In the genomic region with DNA sequence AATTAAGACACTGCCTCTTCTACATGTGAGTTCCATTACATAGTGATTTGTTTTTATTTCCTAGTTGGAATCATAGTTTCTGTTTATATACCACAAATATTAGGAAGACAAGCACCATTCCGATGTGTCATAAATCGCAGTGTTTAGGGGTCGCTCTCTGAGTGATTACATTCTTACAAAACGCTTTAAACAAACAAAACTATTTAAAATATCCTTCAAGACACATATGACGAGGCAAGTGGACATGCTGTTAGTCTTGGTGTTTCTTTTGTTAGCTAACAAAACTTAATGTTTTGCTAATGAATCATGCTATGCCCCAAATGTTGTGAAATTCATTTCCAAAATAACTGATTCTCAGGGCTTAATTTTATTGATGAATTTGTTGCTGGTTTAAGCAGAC, we compare ENCODE assay signal across 31 cellular contexts.
A peak's percentile ranks its signal among the peaks of the same experiment; 100 is the strongest.
DNase-seq lines count a peak whose midpoint lies in the region; ATAC-seq, FAIRE-seq and TF ChIP-seq lines count a peak whose summit lies in the region.
"Had no signal": no experiment of that assay in that cellular context is flagged by ENCODE, and none has a peak within 500 bp of the region (broad histone marks: within the 10 kb centered on the region; RNA-seq: fewer than 3 reads in every experiment).

No MANE protein-coding gene starts in this region.

- H3K36me3 Mint-ChIP-seq in activated CD8-positive, alpha-beta T cell treated with anti-CD3 and anti-CD28 coated beads for 36 hours (ENCODE audit: low read depth), result no peaks in the 10 kb centered on the region
- H3K36me3 Mint-ChIP-seq: activated CD4-positive, alpha-beta memory T cell treated with anti-CD3 and anti-CD28 coated beads for 36 hours; IgD-negative memory B cell had no signal

- TF ChIP-seq CTCF in bronchial epithelial cell (IDR thresholded peaks at IDR 0.05; ENCODE audit: insufficient read depth, low read length, severe bottlenecking) (no peak), foreskin keratinocyte (conservative IDR thresholded peaks at IDR 0.05) (no peak), GM10266 (IDR thresholded peaks at IDR 0.05; ENCODE audit: control insufficient read depth, insufficient read depth, low read depth, missing control alignments) (no peak)
- no peak for TF ChIP-seq CTCF in activated CD8-positive, alpha-beta T cell treated with anti-CD3 and anti-CD28 coated beads for 36 hours (IDR thresholded peaks at IDR 0.05)

- H3K27ac ChIP-seq in foreskin keratinocyte, result no peak overlapping the region
- no peak overlapping the region for H3K27ac ChIP-seq in small intestine (ENCODE audit: low read depth in 1 of 2, low read length in 1 of 2)
- no peak overlapping the region for H3K27ac ChIP-seq in right cardiac atrium (ENCODE audit: low read length)
- H3K27ac ChIP-seq: BLaER1, neutrophil, skin epidermis had no signal

- 53 to 70% (median 61%) methylated on average over 5 of the region's 5 CpGs for WGBS in small intestine, 3 donors
- 70% methylated on average over 5 of the region's 5 CpGs for WGBS in right cardiac atrium

- H3K9me3 ChIP-seq in small intestine (ENCODE audit: control insufficient read depth, low read depth), result no peaks in the 10 kb centered on the region
- H3K9me3 ChIP-seq in right cardiac atrium (ENCODE audit: control insufficient read depth, low read length), result no peaks in the 10 kb centered on the region
- H3K9me3 ChIP-seq: BLaER1, HAP-1, neutrophil had no signal

- H3K36me3 ChIP-seq in bronchial epithelial cell (ENCODE audit: control insufficient read depth, insufficient read depth, low read length) (no peaks in the 10 kb centered on the region), small intestine (ENCODE audit: control insufficient read depth in 2 of 2, insufficient read depth in 2 of 2, low read length in 2 of 2) (no peaks in the 10 kb centered on the region)
- H3K36me3 ChIP-seq: BLaER1, HAP-1, neutrophil had no signal

- H3K4me3 ChIP-seq in bronchial epithelial cell (ENCODE audit: low read depth, low read length), result no peak overlapping the region
- no peak overlapping the region for H3K4me3 ChIP-seq in small intestine (ENCODE audit: low read depth in 1 of 2, low read length in 2 of 2)
- H3K4me3 ChIP-seq in right cardiac atrium (ENCODE audit: low read length), result no peak overlapping the region
- H3K4me3 ChIP-seq: BLaER1, HAP-1, skin epidermis had no signal

- H3K27ac Mint-ChIP-seq in activated CD8-positive, alpha-beta T cell treated with anti-CD3 and anti-CD28 coated beads for 36 hours, result no peak overlapping the region
- H3K27ac Mint-ChIP-seq: activated CD4-positive, alpha-beta memory T cell treated with anti-CD3 and anti-CD28 coated beads for 36 hours; activated T-helper 17 cell treated with anti-CD3 and anti-CD28 coated beads, Interleukin-2, amount 50 U/mL, for 72 hours; IgD-negative memory B cell; T-helper 17 cell had no signal

- no peaks in the 10 kb centered on the region for H3K4me1 Mint-ChIP-seq in activated CD8-positive, alpha-beta T cell treated with anti-CD3 and anti-CD28 coated beads for 36 hours (ENCODE audit: low read depth)
- H3K4me1 Mint-ChIP-seq: activated T-helper 17 cell treated with anti-CD3 and anti-CD28 coated beads, Interleukin-2, amount 50 U/mL, for 72 hours; central memory CD8-positive, alpha-beta T cell; T-helper 17 cell had no signal

- CTCF ChIA-PET in activated CD8-positive, alpha-beta T cell treated with anti-CD3 and anti-CD28 coated beads for 36 hours (lab: Charles Lee), result no interaction called here

- H3K9me3 Mint-ChIP-seq in activated CD8-positive, alpha-beta T cell treated with anti-CD3 and anti-CD28 coated beads for 36 hours, result no peaks in the 10 kb centered on the region
- H3K9me3 Mint-ChIP-seq: activated CD4-positive, alpha-beta memory T cell treated with anti-CD3 and anti-CD28 coated beads for 36 hours had no signal

- H3K4me1 ChIP-seq in foreskin keratinocyte, result no peaks in the 10 kb centered on the region
- no peaks in the 10 kb centered on the region for H3K4me1 ChIP-seq in small intestine (ENCODE audit: control insufficient read depth in 2 of 2, insufficient read depth in 1 of 2, low read depth in 1 of 2, low read length in 1 of 2)
- H3K4me1 ChIP-seq in right cardiac atrium (ENCODE audit: control insufficient read depth, insufficient read depth, low read length), result no peaks in the 10 kb centered on the region
- H3K4me1 ChIP-seq: HAP-1 had no signal

- H3K27me3 ChIP-seq in bronchial epithelial cell (ENCODE audit: control insufficient read depth, insufficient read depth, low read length) (no peaks in the 10 kb centered on the region), foreskin keratinocyte (no peaks in the 10 kb centered on the region), small intestine (ENCODE audit: control insufficient read depth in 2 of 2, insufficient read depth in 2 of 2, low read length in 2 of 2) (no peaks in the 10 kb centered on the region), right cardiac atrium (ENCODE audit: control insufficient read depth, insufficient read depth) (no peaks in the 10 kb centered on the region)
- H3K27me3 ChIP-seq: BLaER1, neutrophil had no signal

- ATAC-seq in foreskin keratinocyte, result no peak
- no peak for ATAC-seq in activated CD8-positive, alpha-beta T cell treated with anti-CD3 and anti-CD28 coated beads for 36 hours
- ATAC-seq in right cardiac atrium, result no peak
- ATAC-seq: activated T-helper 17 cell treated with anti-CD3 and anti-CD28 coated beads, Interleukin-2, amount 50 U/mL, for 72 hours; left colon; SK-N-SH treated with all-trans-retinoic acid at 6 μM for 48 hours; T-helper 17 cell had no signal

- DNase-seq in M059J (ENCODE audit: low read depth) (peak; percentile 42), bronchial epithelial cell (ENCODE audit: low read depth) (peak; percentile 87), foreskin keratinocyte (peak; percentile 4 to 72), small intestine (peak; percentile 0), GM10266 (ENCODE audit: extremely low spot score) (no peak), NOMO-1 treated with DMSO at 0.1 percent for 48 hours (lab: John Stamatoyannopoulos, UW; ENCODE audit: unreplicated experiment) (no peak), right cardiac atrium (no peak)
- DNase-seq in activated CD8-positive, alpha-beta T cell treated with anti-CD3 and anti-CD28 coated beads for 36 hours, result no peak
- DNase-seq: activated CD4-positive, alpha-beta memory T cell treated with anti-CD3 and anti-CD28 coated beads for 36 hours; activated CD4-positive, CD25-positive, alpha-beta regulatory T cell treated with anti-CD3 and anti-CD28 coated beads, Interleukin-2, amount 50 U/mL, for 72 hours; activated CD8-positive, alpha-beta memory T cell treated with anti-CD3 and anti-CD28 coated beads, Interleukin-2, amount 50 U/mL, for 48 hours; activated naive CD4-positive, alpha-beta T cell treated with anti-CD3 and anti-CD28 coated beads, Interleukin-2, amount 50 U/mL, for 16 hours; amygdala; COR-L47; DMS79 treated with DMSO at 0.1 percent for 48 hours; GF-D8; left colon; mesendoderm; NCI-H1092 treated with DMSO at 0.1 percent for 48 hours; NCI-H187 treated with DMSO at 0.1 percent for 48 hours; stimulated activated CD4-positive, alpha-beta T cell treated with anti-CD3 and anti-CD28 coated beads, Interleukin-2, amount 100 ng/mL, for 24 hours; T-helper 17 cell; trophoblast cell had no signal

- intact Hi-C loops in activated CD8-positive, alpha-beta T cell treated with anti-CD3 and anti-CD28 coated beads for 36 hours (cut with micrococcal nuclease), result no loop called here
- intact Hi-C loops in right cardiac atrium (cut with DNase I), result no loop called here

- POLR2A ChIA-PET in activated CD8-positive, alpha-beta T cell treated with anti-CD3 and anti-CD28 coated beads for 36 hours (lab: Charles Lee), result no interaction called here

- H3K27me3 Mint-ChIP-seq in activated CD8-positive, alpha-beta T cell treated with anti-CD3 and anti-CD28 coated beads for 36 hours, result no peaks in the 10 kb centered on the region
- H3K27me3 Mint-ChIP-seq: activated CD4-positive, alpha-beta memory T cell treated with anti-CD3 and anti-CD28 coated beads for 36 hours; activated T-helper 17 cell treated with anti-CD3 and anti-CD28 coated beads, Interleukin-2, amount 50 U/mL, for 72 hours; central memory CD8-positive, alpha-beta T cell; IgD-negative memory B cell; T-helper 17 cell had no signal

- no peak overlapping the region for H3K4me3 Mint-ChIP-seq in activated CD8-positive, alpha-beta T cell treated with anti-CD3 and anti-CD28 coated beads for 36 hours
- H3K4me3 Mint-ChIP-seq: activated CD4-positive, alpha-beta memory T cell treated with anti-CD3 and anti-CD28 coated beads for 36 hours; activated T-helper 17 cell treated with anti-CD3 and anti-CD28 coated beads, Interleukin-2, amount 50 U/mL, for 72 hours; central memory CD8-positive, alpha-beta T cell; IgD-negative memory B cell; T-helper 17 cell had no signal

- no peak for FAIRE-seq in bronchial epithelial cell (lab: Jason Lieb, UNC)
- FAIRE-seq in small intestine (lab: Jason Lieb, UNC), result no peak

Comparison
In these comparisons a context has a peak if more than half of its experiments do, and no peak if none do; other contexts are left out.
1. DNase-seq: peak in M059J (single experiment), bronchial epithelial cell (single experiment), foreskin keratinocyte (2 of 2) and small intestine (single experiment); none in GM10266 (single experiment), activated CD8-positive, alpha-beta T cell treated with anti-CD3 and anti-CD28 coated beads for 36 hours (single experiment), NOMO-1 treated with DMSO at 0.1 percent for 48 hours (single experiment) and right cardiac atrium (0 of 3).